Comparison of ENCODE assay signal across 13 cellular contexts in genomic region chr19:46978470-46978869, GRCh38. TPM values are rescaled to one million over a fixed set of nuclear protein-coding genes. Genes with fewer than 3 reads are reported as not detected.
A peak's percentile ranks its signal among the peaks of the same experiment; 100 is the strongest.
DNase-seq lines count a peak whose midpoint lies in the region; ATAC-seq and TF ChIP-seq lines count a peak whose summit lies in the region.
"Had no signal": no experiment of that assay in that cellular context is flagged by ENCODE, and none has a peak within 500 bp of the region (broad histone marks: within the 10 kb centered on the region; RNA-seq: fewer than 3 reads in every experiment).

No MANE protein-coding gene starts in this region.

- intact Hi-C loops in breast epithelium (cut with DNase I; ENCODE audit: low total_unique reads) (no loop called here), mammary epithelial cell (cut with micrococcal nuclease) (loop anchor here (5.0 kb wide), 1 partner anchor 116 kb away; the partner anchor contains the start of gene ARHGAP35), ascending aorta (cut with DNase I) (no loop called here), natural killer cell (cut with micrococcal nuclease) (loop anchor here (5.0 kb wide), 2 partner anchors 41 to 116 kb away; partner anchors contain the start of gene ARHGAP35), tibial artery (cut with DNase I; ENCODE audit: low total_unique reads) (loop anchor here (5.0 kb wide), 1 partner anchor 41 kb away; no protein-coding TSS in a partner anchor), mucosa of descending colon (cut with DNase I, micrococcal nuclease) (no loop called here)

- DNase-seq in breast epithelium (ENCODE audit: low spot score in 2 of 2), result no peak
- no peak for DNase-seq in mammary epithelial cell
- no peak for DNase-seq in ascending aorta (ENCODE audit: low spot score in 2 of 2)
- no peak for DNase-seq in natural killer cell
- peak in 1 of 2 donors; percentile 59 for DNase-seq in tibial artery
- no peak for DNase-seq in mucosa of descending colon
- DNase-seq in SKM-1 treated with dmso at 0.1 percent for 144 hours (lab: John Stamatoyannopoulos, UW; ENCODE audit: unreplicated experiment), result no peak
- no peak for DNase-seq in foreskin keratinocyte
- DNase-seq: dermis blood vessel endothelial cell, NCI-H1417 treated with DMSO at 0.1 percent for 48 hours, NCI-H526, RPMI8226 had no signal

- no peaks in the 10 kb centered on the region for H3K9me3 ChIP-seq in breast epithelium
- H3K9me3 ChIP-seq in mammary epithelial cell (replicated peaks; ENCODE audit: insufficient read depth, low read length), result no peaks in the 10 kb centered on the region
- H3K9me3 ChIP-seq in ascending aorta, result no peaks in the 10 kb centered on the region
- H3K9me3 ChIP-seq in tibial artery, result no peaks in the 10 kb centered on the region
- no peaks in the 10 kb centered on the region for H3K9me3 ChIP-seq in mucosa of descending colon
- H3K9me3 ChIP-seq: suprapubic skin had no signal

- no peaks in the 10 kb centered on the region for H3K36me3 Mint-ChIP-seq in natural killer cell

- peak; percentile 24 to 45 (median 37) for ATAC-seq in natural killer cell
- no peak for ATAC-seq in mucosa of descending colon
- ATAC-seq in foreskin keratinocyte, result no peak

- H3K27me3 ChIP-seq in breast epithelium, result no peaks in the 10 kb centered on the region
- no peaks in the 10 kb centered on the region for H3K27me3 ChIP-seq in mammary epithelial cell (ENCODE audit: insufficient read depth, low read length)
- H3K27me3 ChIP-seq in ascending aorta, result no peaks in the 10 kb centered on the region
- H3K27me3 ChIP-seq in tibial artery, result no peaks in the 10 kb centered on the region
- no peaks in the 10 kb centered on the region for H3K27me3 ChIP-seq in foreskin keratinocyte
- H3K27me3 ChIP-seq: suprapubic skin had no signal

- no peak overlapping the region for H2AFZ ChIP-seq in mammary epithelial cell (ENCODE audit: low read depth, low read length)

- no peaks in the 10 kb centered on the region for H3K9me3 Mint-ChIP-seq in natural killer cell

- H3K4me3 ChIP-seq in breast epithelium (no peak overlapping the region), mammary epithelial cell (replicated peaks in 1 of 3; ENCODE audit: insufficient read depth in 1 of 3, low read depth in 2 of 3, low read length in 3 of 3) (no peak overlapping the region), ascending aorta (no peak overlapping the region), tibial artery (no peak overlapping the region), mucosa of descending colon (no peak overlapping the region)
- H3K4me3 ChIP-seq: suprapubic skin had no signal

- dilution Hi-C loops in mammary epithelial cell (cut with HindIII; ENCODE audit: low sequenced_read_pairs), result no loop called here

- H3K4me1 ChIP-seq in breast epithelium (peaks cover 13 to 48% of the 10 kb centered on the region in 2 donors), mammary epithelial cell (ENCODE audit: insufficient read depth, low read length) (peaks cover 14% of the 10 kb centered on the region), ascending aorta (peaks cover 32 to 86% of the 10 kb centered on the region in 2 donors), tibial artery (peaks cover 15 to 97% (median 84%) of the 10 kb centered on the region in 4 donors), mucosa of descending colon (ENCODE audit: low read depth) (peaks cover 29% of the 10 kb centered on the region), foreskin keratinocyte (peaks cover 11% of the 10 kb centered on the region)

- H3K27ac ChIP-seq in breast epithelium (peak overlapping the region; percentile 80 to 81), mammary epithelial cell (ENCODE audit: insufficient read depth, low read depth, low read length) (no peak overlapping the region), ascending aorta (peak overlapping the region; percentile 89 to 91), tibial artery (peak overlapping the region; percentile 81 to 82), foreskin keratinocyte (no peak overlapping the region)

- CTCF ChIA-PET in mammary epithelial cell (lab: Charles Lee; ENCODE audit: low non-redundant PET), result no interaction called here

- H3K4me1 Mint-ChIP-seq in natural killer cell, result peaks cover 55 to 57% of the 10 kb centered on the region in 2 donors

- peaks cover 33% of the 10 kb centered on the region for H3K79me2 ChIP-seq in mammary epithelial cell (ENCODE audit: insufficient read depth, low read length)

- H3K9ac ChIP-seq in mammary epithelial cell (ENCODE audit: insufficient read depth, low read length), result no peak overlapping the region

- no peak for TF ChIP-seq CTCF in breast epithelium (IDR thresholded peaks at IDR 0.05)
- no peak for TF ChIP-seq CTCF in mammary epithelial cell (conservative IDR thresholded peaks at IDR 0.05 in 1 of 2, IDR thresholded peaks at IDR 0.05 in 1 of 2; ENCODE audit: extremely low read depth in 1 of 2, insufficient read depth in 1 of 2, low read depth in 1 of 2, low read length in 2 of 2)
- TF ChIP-seq CTCF in ascending aorta (IDR thresholded peaks at IDR 0.05), result no peak
- no peak for TF ChIP-seq CTCF in natural killer cell (IDR thresholded peaks at IDR 0.05)
- TF ChIP-seq CTCF in tibial artery (IDR thresholded peaks at IDR 0.05), result no peak
- no peak for TF ChIP-seq CTCF in mucosa of descending colon (IDR thresholded peaks at IDR 0.05)
- no peak for TF ChIP-seq CTCF in foreskin keratinocyte (conservative IDR thresholded peaks at IDR 0.05)

- in situ Hi-C loops in mammary epithelial cell (cut with MboI; ENCODE audit: low sequenced_read_pairs in 2 of 2), result loop anchor here in 1 of 2 donors (5.0 to 25.0 kb wide), 2 partner anchors 116 to 216 kb away; partner anchors contain the start of gene ARHGAP35

- peak overlapping the region; percentile 68 to 89 for H3K27ac Mint-ChIP-seq in natural killer cell

- no peaks in the 10 kb centered on the region for H4K20me1 ChIP-seq in mammary epithelial cell (ENCODE audit: insufficient read depth, low read length)

- H3K36me3 ChIP-seq in breast epithelium (no peaks in the 10 kb centered on the region), mammary epithelial cell (ENCODE audit: insufficient read depth, low read length) (no peaks in the 10 kb centered on the region), ascending aorta (no peaks in the 10 kb centered on the region), tibial artery (no peaks in the 10 kb centered on the region), mucosa of descending colon (ENCODE audit: low read depth) (no peaks in the 10 kb centered on the region)
- H3K36me3 ChIP-seq: suprapubic skin had no signal

- no peak overlapping the region for H3K4me2 ChIP-seq in mammary epithelial cell (ENCODE audit: insufficient read depth, low read depth, low read length)

- 90% methylated on average over 2 of the region's 3 CpGs for WGBS in mammary epithelial cell (ENCODE audit: low coverage, missing lambda C conversion rate)

- peak overlapping the region; percentile 65 for H3K4me3 Mint-ChIP-seq in natural killer cell

- no TSS peak for BruUV-seq in mammary epithelial cell (replicated peaks; lab: Mats Ljungman, UMichigan)

- TF ChIP-seq POLR2A in breast epithelium (IDR thresholded peaks at IDR 0.05), result no peak

- no peaks in the 10 kb centered on the region for H3K27me3 Mint-ChIP-seq in natural killer cell (ENCODE audit: low read depth in 2 of 2)

RNA-seq across cellular contexts. Expression of gene NPAS1, which starts 41.2 kb away (rescaled TPM):
- 1 to 10 TPM in 1 of 3 donors, not detected in 2; 2.5 TPM for total RNA-seq in breast epithelium
- under 1 TPM; 0.67 to 0.71 TPM for total RNA-seq in mammary epithelial cell
- 0.39 TPM for polyA plus RNA-seq in mammary epithelial cell
- not detected for polyA minus RNA-seq in mammary epithelial cell
- total RNA-seq in ascending aorta, result not detected
- under 1 TPM in 2 of 3 donors, not detected in 1; 0.64 to 0.65 TPM for total RNA-seq in natural killer cell
- total RNA-seq in mucosa of descending colon, result 1 to 10 TPM in 1 of 3 donors, under 1 TPM in 1, not detected in 1; 0.31 to 1.1 TPM
- 0.35 and 0.44 TPM in 2 replicates for total RNA-seq in foreskin keratinocyte
- polyA plus RNA-seq in foreskin keratinocyte, result 0.49 and 0.68 TPM in 2 replicates

Comparison
In these comparisons a context has a peak if more than half of its experiments do, and no peak if none do; other contexts are left out.
1. H3K27ac ChIP-seq: peak in breast epithelium (2 of 2), ascending aorta (2 of 2) and tibial artery (2 of 2); none in mammary epithelial cell (single experiment) and foreskin keratinocyte (single experiment).
2. intact Hi-C loops: an anchor here in mammary epithelial cell (5.0 kb wide), natural killer cell (5.0 kb wide) and tibial artery (5.0 kb wide); none called in breast epithelium, ascending aorta and mucosa of descending colon.
3. ATAC-seq: peak in natural killer cell (3 of 3); none in mucosa of descending colon (single experiment) and foreskin keratinocyte (single experiment).